ENCODE assay signal across 1 cellular context in the genomic region with DNA sequence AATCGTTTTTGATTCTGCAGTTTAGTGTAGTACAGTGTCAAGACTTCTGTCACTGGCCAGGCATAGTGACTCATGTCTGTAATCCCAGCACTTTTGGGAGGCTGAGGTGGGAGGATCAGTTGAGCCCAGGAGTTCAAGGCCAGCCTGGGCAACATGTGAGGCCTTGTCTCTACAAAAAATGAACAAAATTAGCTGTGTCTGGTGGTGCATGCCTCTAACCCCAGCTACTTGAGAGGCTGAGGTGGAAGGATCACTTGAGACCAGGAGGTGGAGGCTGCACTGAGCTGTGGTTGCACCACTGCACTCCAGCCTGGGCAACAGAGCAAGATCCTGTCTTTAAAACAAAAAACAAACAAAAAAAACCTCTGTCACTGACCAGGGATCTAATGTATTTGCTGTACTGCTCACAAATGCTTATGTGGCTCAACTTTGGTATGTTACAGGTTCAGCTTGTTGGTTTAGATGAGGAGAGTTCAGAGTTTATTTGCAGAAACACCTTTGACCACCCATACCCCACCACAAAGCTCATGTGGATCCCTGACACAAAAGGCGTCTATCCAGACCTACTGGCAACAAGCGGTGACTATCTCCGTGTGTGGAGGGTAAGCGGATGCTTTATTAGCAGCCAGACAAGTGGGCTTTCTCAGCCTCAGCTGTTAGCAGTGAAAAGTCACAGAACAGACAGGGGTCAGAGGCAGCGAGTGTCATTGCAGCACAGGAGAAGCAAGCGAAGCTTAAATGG.
TF ChIP-seq lines count a peak whose summit lies in the region.

No MANE protein-coding gene starts in this region.

TF ChIP-seq in HepG2, 621 proteins besides CTCF, POLR2A, EP300 and RAD21 (continued from another document and continues in another):
- TF ChIP-seq, protein P1, sequence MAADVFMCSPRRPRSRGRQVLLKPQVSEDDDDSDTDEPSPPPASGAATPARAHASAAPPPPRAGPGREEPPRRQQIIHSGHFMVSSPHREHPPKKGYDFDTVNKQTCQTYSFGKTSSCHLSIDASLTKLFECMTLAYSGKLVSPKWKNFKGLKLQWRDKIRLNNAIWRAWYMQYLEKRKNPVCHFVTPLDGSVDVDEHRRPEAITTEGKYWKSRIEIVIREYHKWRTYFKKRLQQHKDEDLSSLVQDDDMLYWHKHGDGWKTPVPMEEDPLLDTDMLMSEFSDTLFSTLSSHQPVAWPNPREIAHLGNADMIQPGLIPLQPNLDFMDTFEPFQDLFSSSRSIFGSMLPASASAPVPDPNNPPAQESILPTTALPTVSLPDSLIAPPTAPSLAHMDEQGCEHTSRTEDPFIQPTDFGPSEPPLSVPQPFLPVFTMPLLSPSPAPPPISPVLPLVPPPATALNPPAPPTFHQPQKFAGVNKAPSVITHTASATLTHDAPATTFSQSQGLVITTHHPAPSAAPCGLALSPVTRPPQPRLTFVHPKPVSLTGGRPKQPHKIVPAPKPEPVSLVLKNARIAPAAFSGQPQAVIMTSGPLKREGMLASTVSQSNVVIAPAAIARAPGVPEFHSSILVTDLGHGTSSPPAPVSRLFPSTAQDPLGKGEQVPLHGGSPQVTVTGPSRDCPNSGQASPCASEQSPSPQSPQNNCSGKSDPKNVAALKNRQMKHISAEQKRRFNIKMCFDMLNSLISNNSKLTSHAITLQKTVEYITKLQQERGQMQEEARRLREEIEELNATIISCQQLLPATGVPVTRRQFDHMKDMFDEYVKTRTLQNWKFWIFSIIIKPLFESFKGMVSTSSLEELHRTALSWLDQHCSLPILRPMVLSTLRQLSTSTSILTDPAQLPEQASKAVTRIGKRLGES (CRISPR knock-in tag; IDR thresholded peaks at IDR 0.05; ENCODE audit: borderline replicate concordance) = no peak
- TF ChIP-seq, protein P2, sequence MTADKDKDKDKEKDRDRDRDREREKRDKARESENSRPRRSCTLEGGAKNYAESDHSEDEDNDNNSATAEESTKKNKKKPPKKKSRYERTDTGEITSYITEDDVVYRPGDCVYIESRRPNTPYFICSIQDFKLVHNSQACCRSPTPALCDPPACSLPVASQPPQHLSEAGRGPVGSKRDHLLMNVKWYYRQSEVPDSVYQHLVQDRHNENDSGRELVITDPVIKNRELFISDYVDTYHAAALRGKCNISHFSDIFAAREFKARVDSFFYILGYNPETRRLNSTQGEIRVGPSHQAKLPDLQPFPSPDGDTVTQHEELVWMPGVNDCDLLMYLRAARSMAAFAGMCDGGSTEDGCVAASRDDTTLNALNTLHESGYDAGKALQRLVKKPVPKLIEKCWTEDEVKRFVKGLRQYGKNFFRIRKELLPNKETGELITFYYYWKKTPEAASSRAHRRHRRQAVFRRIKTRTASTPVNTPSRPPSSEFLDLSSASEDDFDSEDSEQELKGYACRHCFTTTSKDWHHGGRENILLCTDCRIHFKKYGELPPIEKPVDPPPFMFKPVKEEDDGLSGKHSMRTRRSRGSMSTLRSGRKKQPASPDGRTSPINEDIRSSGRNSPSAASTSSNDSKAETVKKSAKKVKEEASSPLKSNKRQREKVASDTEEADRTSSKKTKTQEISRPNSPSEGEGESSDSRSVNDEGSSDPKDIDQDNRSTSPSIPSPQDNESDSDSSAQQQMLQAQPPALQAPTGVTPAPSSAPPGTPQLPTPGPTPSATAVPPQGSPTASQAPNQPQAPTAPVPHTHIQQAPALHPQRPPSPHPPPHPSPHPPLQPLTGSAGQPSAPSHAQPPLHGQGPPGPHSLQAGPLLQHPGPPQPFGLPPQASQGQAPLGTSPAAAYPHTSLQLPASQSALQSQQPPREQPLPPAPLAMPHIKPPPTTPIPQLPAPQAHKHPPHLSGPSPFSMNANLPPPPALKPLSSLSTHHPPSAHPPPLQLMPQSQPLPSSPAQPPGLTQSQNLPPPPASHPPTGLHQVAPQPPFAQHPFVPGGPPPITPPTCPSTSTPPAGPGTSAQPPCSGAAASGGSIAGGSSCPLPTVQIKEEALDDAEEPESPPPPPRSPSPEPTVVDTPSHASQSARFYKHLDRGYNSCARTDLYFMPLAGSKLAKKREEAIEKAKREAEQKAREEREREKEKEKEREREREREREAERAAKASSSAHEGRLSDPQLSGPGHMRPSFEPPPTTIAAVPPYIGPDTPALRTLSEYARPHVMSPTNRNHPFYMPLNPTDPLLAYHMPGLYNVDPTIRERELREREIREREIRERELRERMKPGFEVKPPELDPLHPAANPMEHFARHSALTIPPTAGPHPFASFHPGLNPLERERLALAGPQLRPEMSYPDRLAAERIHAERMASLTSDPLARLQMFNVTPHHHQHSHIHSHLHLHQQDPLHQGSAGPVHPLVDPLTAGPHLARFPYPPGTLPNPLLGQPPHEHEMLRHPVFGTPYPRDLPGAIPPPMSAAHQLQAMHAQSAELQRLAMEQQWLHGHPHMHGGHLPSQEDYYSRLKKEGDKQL (CRISPR knock-in tag; IDR thresholded peaks at IDR 0.05; ENCODE audit: low read depth) = peak; percentile 66
- TF ChIP-seq NCOR1 (IDR thresholded peaks at IDR 0.05; ENCODE audit: borderline replicate concordance, low read length) (peak; percentile 61; the same call in 1 of the 2 replicates), AHR (CRISPR knock-in tag; IDR thresholded peaks at IDR 0.05) (peak; percentile 80; the same call in 1 of the 2 replicates), ZNF136 (CRISPR knock-in tag; IDR thresholded peaks at IDR 0.05; ENCODE audit: low read depth) (peak; percentile 70; the same call in 1 of the 2 replicates), GABPB1 (CRISPR knock-in tag; IDR thresholded peaks at IDR 0.05) (0 out of 2 replicates have a peak, but pooled peaks have one; percentile 16), TOE1 (CRISPR knock-in tag; IDR thresholded peaks at IDR 0.05) (peak; percentile 85; the same call in 1 of the 2 replicates), RFXAP (CRISPR knock-in tag; IDR thresholded peaks at IDR 0.05; ENCODE audit: borderline replicate concordance) (0 out of 2 replicates have a peak, but pooled peaks have one; percentile 59), KDM1A (CRISPR knock-in tag; IDR thresholded peaks at IDR 0.05) (peak; percentile 99), ZNF350 (CRISPR knock-in tag; IDR thresholded peaks at IDR 0.05; ENCODE audit: borderline replicate concordance, low read depth) (peak; percentile 53; the same call in 1 of the 2 replicates), TEAD3 (CRISPR knock-in tag; optimal IDR thresholded peaks at IDR 0.05; ENCODE audit: borderline replicate concordance) (peak; percentile 90), ZNF768 (CRISPR knock-in tag; IDR thresholded peaks at IDR 0.05) (peak; percentile 87), MIXL1 (CRISPR knock-in tag; IDR thresholded peaks at IDR 0.05) (no peak; the same call in 1 of the 2 replicates), ZNF446 (CRISPR knock-in tag; IDR thresholded peaks at IDR 0.05) (no peak), GABPA (IDR thresholded peaks at IDR 0.05; ENCODE audit: low read depth, low read length) (no peak), GABPA (CRISPR knock-in tag; IDR thresholded peaks at IDR 0.05; ENCODE audit: low read depth) (peak; percentile 55), MEF2D (CRISPR knock-in tag; IDR thresholded peaks at IDR 0.05) (peak; percentile 57), KDM3A (CRISPR knock-in tag; IDR thresholded peaks at IDR 0.05; ENCODE audit: low read depth) (peak; percentile 63), KLF16 (CRISPR knock-in tag; IDR thresholded peaks at IDR 0.05) (peak in 1 of 2 experiments; percentile 85; a peak in 2 of 4 replicates), PHF21A (CRISPR knock-in tag; IDR thresholded peaks at IDR 0.05) (peak; percentile 96), ZNF792 (CRISPR knock-in tag; IDR thresholded peaks at IDR 0.05) (peak; percentile 96), ZSCAN12 (CRISPR knock-in tag; IDR thresholded peaks at IDR 0.05) (no peak), ZSCAN30 (CRISPR knock-in tag; IDR thresholded peaks at IDR 0.05) (no peak), ELF3 (CRISPR knock-in tag; IDR thresholded peaks at IDR 0.05) (peak; percentile 58), ZSCAN25 (CRISPR knock-in tag; IDR thresholded peaks at IDR 0.05) (peak; percentile 83), ZNF780A (CRISPR knock-in tag; IDR thresholded peaks at IDR 0.05) (0 out of 2 replicates have a peak, but pooled peaks have one; percentile 20)
- TF ChIP-seq, protein P3, sequence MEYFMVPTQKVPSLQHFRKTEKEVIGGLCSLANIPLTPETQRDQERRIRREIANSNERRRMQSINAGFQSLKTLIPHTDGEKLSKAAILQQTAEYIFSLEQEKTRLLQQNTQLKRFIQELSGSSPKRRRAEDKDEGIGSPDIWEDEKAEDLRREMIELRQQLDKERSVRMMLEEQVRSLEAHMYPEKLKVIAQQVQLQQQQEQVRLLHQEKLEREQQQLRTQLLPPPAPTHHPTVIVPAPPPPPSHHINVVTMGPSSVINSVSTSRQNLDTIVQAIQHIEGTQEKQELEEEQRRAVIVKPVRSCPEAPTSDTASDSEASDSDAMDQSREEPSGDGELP (IDR thresholded peaks at IDR 0.05; ENCODE audit: borderline replicate concordance, low read depth) = peak; percentile 91
- TF ChIP-seq, protein P4, sequence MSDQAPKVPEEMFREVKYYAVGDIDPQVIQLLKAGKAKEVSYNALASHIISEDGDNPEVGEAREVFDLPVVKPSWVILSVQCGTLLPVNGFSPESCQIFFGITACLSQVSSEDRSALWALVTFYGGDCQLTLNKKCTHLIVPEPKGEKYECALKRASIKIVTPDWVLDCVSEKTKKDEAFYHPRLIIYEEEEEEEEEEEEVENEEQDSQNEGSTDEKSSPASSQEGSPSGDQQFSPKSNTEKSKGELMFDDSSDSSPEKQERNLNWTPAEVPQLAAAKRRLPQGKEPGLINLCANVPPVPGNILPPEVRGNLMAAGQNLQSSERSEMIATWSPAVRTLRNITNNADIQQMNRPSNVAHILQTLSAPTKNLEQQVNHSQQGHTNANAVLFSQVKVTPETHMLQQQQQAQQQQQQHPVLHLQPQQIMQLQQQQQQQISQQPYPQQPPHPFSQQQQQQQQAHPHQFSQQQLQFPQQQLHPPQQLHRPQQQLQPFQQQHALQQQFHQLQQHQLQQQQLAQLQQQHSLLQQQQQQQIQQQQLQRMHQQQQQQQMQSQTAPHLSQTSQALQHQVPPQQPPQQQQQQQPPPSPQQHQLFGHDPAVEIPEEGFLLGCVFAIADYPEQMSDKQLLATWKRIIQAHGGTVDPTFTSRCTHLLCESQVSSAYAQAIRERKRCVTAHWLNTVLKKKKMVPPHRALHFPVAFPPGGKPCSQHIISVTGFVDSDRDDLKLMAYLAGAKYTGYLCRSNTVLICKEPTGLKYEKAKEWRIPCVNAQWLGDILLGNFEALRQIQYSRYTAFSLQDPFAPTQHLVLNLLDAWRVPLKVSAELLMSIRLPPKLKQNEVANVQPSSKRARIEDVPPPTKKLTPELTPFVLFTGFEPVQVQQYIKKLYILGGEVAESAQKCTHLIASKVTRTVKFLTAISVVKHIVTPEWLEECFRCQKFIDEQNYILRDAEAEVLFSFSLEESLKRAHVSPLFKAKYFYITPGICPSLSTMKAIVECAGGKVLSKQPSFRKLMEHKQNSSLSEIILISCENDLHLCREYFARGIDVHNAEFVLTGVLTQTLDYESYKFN (CRISPR knock-in tag; conservative IDR thresholded peaks at IDR 0.05) = peak; percentile 97
- TF ChIP-seq, protein P5, sequence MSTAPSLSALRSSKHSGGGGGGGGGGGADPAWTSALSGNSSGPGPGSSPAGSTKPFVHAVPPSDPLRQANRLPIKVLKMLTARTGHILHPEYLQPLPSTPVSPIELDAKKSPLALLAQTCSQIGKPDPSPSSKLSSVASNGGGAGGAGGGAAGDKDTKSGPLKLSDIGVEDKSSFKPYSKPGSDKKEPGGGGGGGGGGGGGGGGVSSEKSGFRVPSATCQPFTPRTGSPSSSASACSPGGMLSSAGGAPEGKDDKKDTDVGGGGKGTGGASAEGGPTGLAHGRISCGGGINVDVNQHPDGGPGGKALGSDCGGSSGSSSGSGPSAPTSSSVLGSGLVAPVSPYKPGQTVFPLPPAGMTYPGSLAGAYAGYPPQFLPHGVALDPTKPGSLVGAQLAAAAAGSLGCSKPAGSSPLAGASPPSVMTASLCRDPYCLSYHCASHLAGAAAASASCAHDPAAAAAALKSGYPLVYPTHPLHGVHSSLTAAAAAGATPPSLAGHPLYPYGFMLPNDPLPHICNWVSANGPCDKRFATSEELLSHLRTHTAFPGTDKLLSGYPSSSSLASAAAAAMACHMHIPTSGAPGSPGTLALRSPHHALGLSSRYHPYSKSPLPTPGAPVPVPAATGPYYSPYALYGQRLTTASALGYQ (CRISPR knock-in tag; IDR thresholded peaks at IDR 0.05) = peak; percentile 67
- TF ChIP-seq, protein P6, sequence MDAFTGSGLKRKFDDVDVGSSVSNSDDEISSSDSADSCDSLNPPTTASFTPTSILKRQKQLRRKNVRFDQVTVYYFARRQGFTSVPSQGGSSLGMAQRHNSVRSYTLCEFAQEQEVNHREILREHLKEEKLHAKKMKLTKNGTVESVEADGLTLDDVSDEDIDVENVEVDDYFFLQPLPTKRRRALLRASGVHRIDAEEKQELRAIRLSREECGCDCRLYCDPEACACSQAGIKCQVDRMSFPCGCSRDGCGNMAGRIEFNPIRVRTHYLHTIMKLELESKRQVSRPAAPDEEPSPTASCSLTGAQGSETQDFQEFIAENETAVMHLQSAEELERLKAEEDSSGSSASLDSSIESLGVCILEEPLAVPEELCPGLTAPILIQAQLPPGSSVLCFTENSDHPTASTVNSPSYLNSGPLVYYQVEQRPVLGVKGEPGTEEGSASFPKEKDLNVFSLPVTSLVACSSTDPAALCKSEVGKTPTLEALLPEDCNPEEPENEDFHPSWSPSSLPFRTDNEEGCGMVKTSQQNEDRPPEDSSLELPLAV (CRISPR knock-in tag; conservative IDR thresholded peaks at IDR 0.05; ENCODE audit: low read depth) = no peak
- TF ChIP-seq, protein P7, sequence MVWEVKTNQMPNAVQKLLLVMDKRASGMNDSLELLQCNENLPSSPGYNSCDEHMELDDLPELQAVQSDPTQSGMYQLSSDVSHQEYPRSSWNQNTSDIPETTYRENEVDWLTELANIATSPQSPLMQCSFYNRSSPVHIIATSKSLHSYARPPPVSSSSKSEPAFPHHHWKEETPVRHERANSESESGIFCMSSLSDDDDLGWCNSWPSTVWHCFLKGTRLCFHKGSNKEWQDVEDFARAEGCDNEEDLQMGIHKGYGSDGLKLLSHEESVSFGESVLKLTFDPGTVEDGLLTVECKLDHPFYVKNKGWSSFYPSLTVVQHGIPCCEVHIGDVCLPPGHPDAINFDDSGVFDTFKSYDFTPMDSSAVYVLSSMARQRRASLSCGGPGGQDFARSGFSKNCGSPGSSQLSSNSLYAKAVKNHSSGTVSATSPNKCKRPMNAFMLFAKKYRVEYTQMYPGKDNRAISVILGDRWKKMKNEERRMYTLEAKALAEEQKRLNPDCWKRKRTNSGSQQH (CRISPR knock-in tag; IDR thresholded peaks at IDR 0.05; ENCODE audit: low read depth) = 0 out of 2 replicates have a peak, but pooled peaks have one; percentile 67
